8 cellular contexts compared by ENCODE assay signal in the genomic region with DNA sequence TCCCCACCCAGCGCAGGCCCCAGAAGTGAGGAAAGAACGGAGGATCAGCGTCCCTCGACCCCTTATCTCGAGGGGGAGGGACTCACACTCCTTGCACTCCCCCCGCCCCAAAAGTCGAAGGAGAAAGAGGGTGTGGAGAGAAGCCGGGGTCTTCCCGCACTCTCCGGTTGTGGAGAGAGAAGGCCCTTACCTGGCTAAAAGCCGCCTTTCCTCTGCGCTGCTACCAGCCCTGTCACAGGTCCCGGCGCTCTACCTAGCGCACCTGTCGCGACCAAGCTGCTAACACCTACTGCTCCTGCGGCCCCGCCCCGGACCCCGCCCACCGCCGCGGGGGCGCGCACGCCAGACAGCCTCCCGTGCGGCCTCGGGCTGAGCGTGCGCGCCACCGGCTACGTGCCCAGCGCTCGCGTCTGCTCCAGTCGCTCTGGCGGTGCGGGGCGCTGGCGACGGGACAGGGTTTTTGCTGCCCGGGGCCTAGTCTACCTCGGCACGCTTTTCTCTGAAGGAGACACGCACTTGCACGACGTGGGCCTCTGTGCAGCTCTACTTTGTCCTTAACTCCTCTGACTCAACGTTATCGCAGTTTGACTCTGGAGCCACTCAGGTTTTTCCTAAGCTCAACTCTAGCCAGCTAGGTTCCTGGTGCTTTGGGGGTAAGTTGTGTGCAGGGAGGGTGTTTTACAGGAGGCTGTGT. TPM values are rescaled to one million over a fixed set of nuclear protein-coding genes. Genes with fewer than 3 reads are reported as not detected.
DNase-seq lines count a peak whose midpoint lies in the region; ATAC-seq lines count a peak whose summit lies in the region.

TSS of gene LIMA1 (minus strand) at position 291 of the 694 bp plus-strand sequence. CDS start 34,769 bp downstream, outside the sequence.

- peak within 1 kb of the TSS; percentile 85 for H3K4me3 ChIP-seq in Karpas-422 (ENCODE audit: low read length)

- H3K27me3 ChIP-seq in Karpas-422 (ENCODE audit: low read length) = no peaks in the 10 kb centered on the region

- peaks cover 4% of the 10 kb centered on the region for H3K36me3 Mint-ChIP-seq in activated T-helper 1 cell treated with anti-CD3 and anti-CD28 coated beads, Interleukin-12 subunit alpha, Interleukin-12 subunit beta, Interleukin-2, Interleukin-4 antibody, amounts not matched to agents 30 ng/mL and 10 ng/mL and 1 ng/mL, durations not matched to agents 14 hours and 24 hours and 36 hours (ENCODE audit: low read depth)
- H3K36me3 Mint-ChIP-seq in naive B cell = no peaks in the 10 kb centered on the region
- H3K36me3 Mint-ChIP-seq in stimulated activated memory B cell treated with anti-CD40 and anti-IgM and Interleukin-4, amounts not matched to agents 10 μg/mL and 1 μg/mL and 100 μg/mL, for 72 hours = no peaks in the 10 kb centered on the region

- no peak within 1 kb of the TSS for H3K27ac ChIP-seq in Karpas-422 (ENCODE audit: low read length)

- H3K4me2 ChIP-seq in Karpas-422 (ENCODE audit: low read depth, low read length, poor library complexity, severe bottlenecking) = peak within 1 kb of the TSS; percentile 77

- intact Hi-C loops in activated T-helper 1 cell treated with anti-CD3 and anti-CD28 coated beads, Interleukin-12 subunit alpha, Interleukin-12 subunit beta, Interleukin-2, Interleukin-4 antibody, amounts not matched to agents 30 ng/mL and 10 ng/mL and 1 ng/mL, durations not matched to agents 14 hours and 24 hours and 36 hours (cut with micrococcal nuclease) = loop anchor here (1.0 to 10.0 kb wide), 6 partner anchors 36 to 891 kb away; partner anchors contain the start of genes COX14, SMARCD1 and TFCP2

- H2AFZ ChIP-seq in Karpas-422 (ENCODE audit: low read length) = peak within 1 kb of the TSS; percentile 91

- no peaks in the 10 kb centered on the region for H4K20me1 ChIP-seq in Karpas-422 (ENCODE audit: insufficient read depth, low read depth, low read length)

- H3K9ac ChIP-seq in Karpas-422 (ENCODE audit: low read length) = peak within 1 kb of the TSS; percentile 83

- peaks cover 17% of the 10 kb centered on the region for H3K4me1 Mint-ChIP-seq in activated T-helper 1 cell treated with anti-CD3 and anti-CD28 coated beads, Interleukin-12 subunit alpha, Interleukin-12 subunit beta, Interleukin-2, Interleukin-4 antibody, amounts not matched to agents 30 ng/mL and 10 ng/mL and 1 ng/mL, durations not matched to agents 14 hours and 24 hours and 36 hours (ENCODE audit: low read depth)
- peaks cover 6 to 19% (median 7%) of the 10 kb centered on the region in 3 donors for H3K4me1 Mint-ChIP-seq in naive B cell
- peaks cover 7% of the 10 kb centered on the region for H3K4me1 Mint-ChIP-seq in stimulated activated memory B cell treated with anti-CD40 and anti-IgM and Interleukin-4, amounts not matched to agents 10 μg/mL and 1 μg/mL and 100 μg/mL, for 72 hours

- H3K36me3 ChIP-seq in Karpas-422 (ENCODE audit: insufficient read depth, low read length) = no peaks in the 10 kb centered on the region

- H3K27me3 Mint-ChIP-seq in activated T-helper 1 cell treated with anti-CD3 and anti-CD28 coated beads, Interleukin-12 subunit alpha, Interleukin-12 subunit beta, Interleukin-2, Interleukin-4 antibody, amounts not matched to agents 30 ng/mL and 10 ng/mL and 1 ng/mL, durations not matched to agents 14 hours and 24 hours and 36 hours (ENCODE audit: insufficient read depth) = peaks cover 20% of the 10 kb centered on the region
- peaks cover 0 to 6% (median 0%) of the 10 kb centered on the region in 3 donors for H3K27me3 Mint-ChIP-seq in naive B cell
- H3K27me3 Mint-ChIP-seq in stimulated activated memory B cell treated with anti-CD40 and anti-IgM and Interleukin-4, amounts not matched to agents 10 μg/mL and 1 μg/mL and 100 μg/mL, for 72 hours = no peaks in the 10 kb centered on the region

- H3K4me3 Mint-ChIP-seq in activated T-helper 1 cell treated with anti-CD3 and anti-CD28 coated beads, Interleukin-12 subunit alpha, Interleukin-12 subunit beta, Interleukin-2, Interleukin-4 antibody, amounts not matched to agents 30 ng/mL and 10 ng/mL and 1 ng/mL, durations not matched to agents 14 hours and 24 hours and 36 hours = peak within 1 kb of the TSS; percentile 89
- peak within 1 kb of the TSS; percentile 87 to 97 (median 95) for H3K4me3 Mint-ChIP-seq in naive B cell
- peak within 1 kb of the TSS; percentile 88 for H3K4me3 Mint-ChIP-seq in stimulated activated memory B cell treated with anti-CD40 and anti-IgM and Interleukin-4, amounts not matched to agents 10 μg/mL and 1 μg/mL and 100 μg/mL, for 72 hours

- H3K9me3 ChIP-seq in Karpas-422 (ENCODE audit: low read length) = no peaks in the 10 kb centered on the region

- H3K9me2 ChIP-seq in Karpas-422 (replicated peaks; ENCODE audit: insufficient read depth, low read length) = no peaks in the 10 kb centered on the region

- peak; percentile 84 for ATAC-seq in GM21786 (IDR thresholded peaks at IDR 0.05; ENCODE audit: unreplicated experiment)
- peak; percentile 96 for ATAC-seq in naive B cell (ENCODE audit: low read depth in 2 of 2)
- ATAC-seq in stimulated activated memory B cell treated with anti-CD40 and anti-IgM and Interleukin-4, amounts not matched to agents 10 μg/mL and 1 μg/mL and 100 μg/mL, for 72 hours = peak; percentile 98

- peaks cover 15% of the 10 kb centered on the region for H3K79me2 ChIP-seq in Karpas-422 (ENCODE audit: low read length)

- no peaks in the 10 kb centered on the region for H3K9me3 Mint-ChIP-seq in activated T-helper 1 cell treated with anti-CD3 and anti-CD28 coated beads, Interleukin-12 subunit alpha, Interleukin-12 subunit beta, Interleukin-2, Interleukin-4 antibody, amounts not matched to agents 30 ng/mL and 10 ng/mL and 1 ng/mL, durations not matched to agents 14 hours and 24 hours and 36 hours
- H3K9me3 Mint-ChIP-seq in naive B cell = no peaks in the 10 kb centered on the region
- H3K9me3 Mint-ChIP-seq in stimulated activated memory B cell treated with anti-CD40 and anti-IgM and Interleukin-4, amounts not matched to agents 10 μg/mL and 1 μg/mL and 100 μg/mL, for 72 hours = no peaks in the 10 kb centered on the region

- peaks cover 19% of the 10 kb centered on the region for H3K4me1 ChIP-seq in Karpas-422 (ENCODE audit: low read length)

- H3K27ac Mint-ChIP-seq in activated T-helper 1 cell treated with anti-CD3 and anti-CD28 coated beads, Interleukin-12 subunit alpha, Interleukin-12 subunit beta, Interleukin-2, Interleukin-4 antibody, amounts not matched to agents 30 ng/mL and 10 ng/mL and 1 ng/mL, durations not matched to agents 14 hours and 24 hours and 36 hours = peak within 1 kb of the TSS; percentile 74
- H3K27ac Mint-ChIP-seq in naive B cell = peak within 1 kb of the TSS; percentile 63 to 91 (median 76)
- H3K27ac Mint-ChIP-seq in stimulated activated memory B cell treated with anti-CD40 and anti-IgM and Interleukin-4, amounts not matched to agents 10 μg/mL and 1 μg/mL and 100 μg/mL, for 72 hours = peak within 1 kb of the TSS; percentile 75

- DNase-seq in DMS53 (lab: John Stamatoyannopoulos, UW) (peak; percentile 97), Karpas-422 (peak; percentile 95), RPMI7951 (ENCODE audit: low read depth) (peak; percentile 84), fibroblast of gingiva (ENCODE audit: low read depth) (peak; percentile 79), naive B cell (peak; percentile 89)
- peak; percentile 85 for DNase-seq in activated T-helper 1 cell treated with anti-CD3 and anti-CD28 coated beads, Interleukin-12 subunit alpha, Interleukin-12 subunit beta, Interleukin-2, Interleukin-4 antibody, amounts not matched to agents 30 ng/mL and 10 ng/mL and 1 ng/mL, durations not matched to agents 14 hours and 24 hours and 36 hours (ENCODE audit: low spot score)

RNA-seq across cellular contexts. Expression of gene LIMA1, which starts in this region (rescaled TPM):
- 28.1 and 39.5 TPM in 2 replicates for total RNA-seq in Karpas-422 (2014; rRNA removed; shearing (Covaris generic); ENCODE audit: low replicate concordance)
- total RNA-seq in RPMI7951 (2014; rRNA removed; shearing (Covaris generic)) = 72.9 and 86.3 TPM in 2 replicates
- total RNA-seq in activated T-helper 1 cell treated with anti-CD3 and anti-CD28 coated beads, Interleukin-12 subunit alpha, Interleukin-12 subunit beta, Interleukin-2, Interleukin-4 antibody, amounts not matched to agents 30 ng/mL and 10 ng/mL and 1 ng/mL, durations not matched to agents 14 hours and 24 hours and 36 hours = 64.0 and 68.4 TPM in 2 replicates
- 1 to 10 TPM in 4 of 6 donors, under 1 TPM in 2; 0.48 to 2.1 (median 1.5) TPM for polyA plus RNA-seq in naive B cell (ENCODE audit: low read depth in 6 of 6)
